11 cellular contexts compared by ENCODE assay signal in the genomic region with DNA sequence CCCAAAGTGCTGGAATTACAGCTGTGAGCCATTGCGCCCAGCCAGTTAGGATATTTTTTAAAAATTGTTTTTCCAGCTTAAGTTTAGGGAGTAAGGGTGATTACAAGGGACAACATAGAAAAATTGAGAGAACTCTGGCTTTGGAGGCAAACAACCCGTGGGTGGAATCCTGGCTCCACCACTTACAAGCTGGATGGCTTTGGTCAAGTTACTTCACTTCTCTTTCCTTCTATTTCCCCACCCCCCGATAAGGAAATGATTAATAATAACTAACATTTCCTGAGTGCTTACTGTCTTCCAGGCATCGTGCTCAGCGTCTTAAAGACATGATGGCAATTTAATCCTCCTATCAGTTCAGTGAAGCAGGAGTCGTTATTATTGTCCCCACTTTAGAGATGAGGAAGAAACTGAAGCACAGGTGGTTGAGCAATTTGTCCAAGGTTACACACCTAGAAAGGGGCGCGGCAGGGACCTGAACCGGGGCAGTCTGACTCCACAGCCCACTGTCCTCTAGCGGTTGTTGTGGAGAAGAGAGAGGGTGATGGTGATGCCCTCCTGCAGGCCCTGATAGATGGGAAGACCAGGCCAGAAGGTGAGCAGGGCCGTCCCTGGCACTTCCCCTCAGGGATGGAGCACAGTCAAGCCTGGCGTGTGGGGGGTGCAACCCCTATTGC. TPM values are rescaled to one million over a fixed set of nuclear protein-coding genes. Genes with fewer than 3 reads are reported as not detected.
DNase-seq lines count a peak whose midpoint lies in the region; ATAC-seq and TF ChIP-seq lines count a peak whose summit lies in the region.
"Had no signal": no experiment of that assay in that cellular context is flagged by ENCODE, and none has a peak within 500 bp of the region (broad histone marks: within the 10 kb centered on the region; RNA-seq: fewer than 3 reads in every experiment).

No MANE protein-coding gene starts in this region.

- ATAC-seq in HG03442 (IDR thresholded peaks at IDR 0.05; ENCODE audit: unreplicated experiment), result no peak
- ATAC-seq: GM12878, T-helper 17 cell had no signal

- TF ChIP-seq POLR2A in ovary (IDR thresholded peaks at IDR 0.05), result no peak

- TF ChIP-seq EP300 in ovary (IDR thresholded peaks at IDR 0.05), result peak; percentile 16

- WGBS in ovary, 3 donors, result 33 to 45% (median 38%) methylated on average over 12 of the region's 12 CpGs

- no peaks in the 10 kb centered on the region for H3K36me3 ChIP-seq in ovary

- H3K4me3 ChIP-seq in epithelial cell of esophagus (ENCODE audit: low read length) (no peak overlapping the region), ovary (no peak overlapping the region)
- H3K4me3 ChIP-seq: GM12878 had no signal

- intact Hi-C loops in ovary (cut with DNase I), result no loop called here

- DNase-seq in LoVo (ENCODE audit: low spot score) (peak; percentile 32), epithelial cell of esophagus (ENCODE audit: low read depth) (peak; percentile 63), ovary (peak in 2 of 5 donors; percentile 34 to 55), SK-N-DZ (ENCODE audit: low spot score) (no peak)
- DNase-seq: activated CD8-positive, alpha-beta memory T cell treated with anti-CD3 and anti-CD28 coated beads for 24 hours; effector CD8-positive, alpha-beta T cell; NCI-H2081; T-helper 17 cell had no signal

- H3K9me3 ChIP-seq in ovary, result no peaks in the 10 kb centered on the region

- TF ChIP-seq CTCF in epithelial cell of esophagus (IDR thresholded peaks at IDR 0.05; ENCODE audit: insufficient read depth, low read depth, low read length, missing control alignments) (no peak), ovary (IDR thresholded peaks at IDR 0.05) (no peak)

- peaks cover 17% of the 10 kb centered on the region for H3K4me1 ChIP-seq in ovary (ENCODE audit: insufficient read depth)

- no peak overlapping the region for H3K27ac ChIP-seq in ovary

- no peaks in the 10 kb centered on the region for H3K27me3 ChIP-seq in ovary

RNA-seq across cellular contexts. Expression of gene FAIM2, which starts 16.7 kb away (rescaled TPM):
- 10 to 100 TPM in 1 of 7 donors, 1 to 10 TPM in 4, under 1 TPM in 2; under 0.01 to 19.3 (median 2.4) TPM for total RNA-seq in ovary
- 1 to 10 TPM; 1.0 to 7.1 TPM for polyA plus RNA-seq in ovary
- polyA plus RNA-seq in SK-N-DZ (2014; cell fraction: cytosol; rRNA removed), result 39.4 and 53.6 TPM in 2 replicates
- 19.5 and 37.3 TPM in 2 replicates for polyA plus RNA-seq in SK-N-DZ (2014; cell fraction: nucleus; rRNA removed)
- total RNA-seq: GM12878 had no signal
- polyA plus RNA-seq: GM12878 had no signal

RNA-seq across cellular contexts. Expression of gene AQP2, which starts 30.2 kb away (rescaled TPM):
- 1 to 10 TPM in 1 of 7 donors, under 1 TPM in 1, not detected in 5; 0.11 to 2.1 TPM for total RNA-seq in ovary
- 1 to 10 TPM in 1 of 2 donors, not detected in 1; 3.7 TPM for polyA plus RNA-seq in ovary
- 0.14 TPM in 1 of 2 replicates, not detected in the other for polyA plus RNA-seq in SK-N-DZ (2014; cell fraction: cytosol; rRNA removed)
- polyA plus RNA-seq in SK-N-DZ (2014; cell fraction: nucleus; rRNA removed), result not detected in 2 replicates
- total RNA-seq: GM12878, H4, T-helper 17 cell had no signal
- polyA plus RNA-seq: GM12878 had no signal

RNA-seq across cellular contexts. Expression of gene AQP5, which starts 41.3 kb away (rescaled TPM):
- under 1 TPM in 4 of 7 donors, not detected in 3; 0.47 to 0.92 (median 0.53) TPM for total RNA-seq in ovary
- under 1 TPM in 1 of 2 donors, not detected in 1; 0.12 TPM for polyA plus RNA-seq in ovary
- polyA plus RNA-seq in SK-N-DZ (2014; cell fraction: cytosol; rRNA removed), result 1.3 and 1.8 TPM in 2 replicates
- 0.33 and 0.90 TPM in 2 replicates for polyA plus RNA-seq in SK-N-DZ (2014; cell fraction: nucleus; rRNA removed)
- total RNA-seq: GM12878, H4, T-helper 17 cell had no signal
- polyA plus RNA-seq: GM12878 had no signal

RNA-seq across cellular contexts. Expression of gene AQP6, which starts 52.4 kb away (rescaled TPM):
- under 1 TPM in 2 of 7 donors, not detected in 5; under 0.01 to 0.08 TPM for total RNA-seq in ovary
- polyA plus RNA-seq in ovary, result under 1 TPM in 1 of 2 donors, not detected in 1; 0.04 TPM
- 0.03 and 0.40 TPM in 2 replicates for polyA plus RNA-seq in SK-N-DZ (2014; cell fraction: cytosol; rRNA removed)
- 0.20 TPM in 1 of 2 replicates, not detected in the other for polyA plus RNA-seq in SK-N-DZ (2014; cell fraction: nucleus; rRNA removed)
- total RNA-seq: GM12878, T-helper 17 cell had no signal
- polyA plus RNA-seq: GM12878 had no signal
